In the genomic region with DNA sequence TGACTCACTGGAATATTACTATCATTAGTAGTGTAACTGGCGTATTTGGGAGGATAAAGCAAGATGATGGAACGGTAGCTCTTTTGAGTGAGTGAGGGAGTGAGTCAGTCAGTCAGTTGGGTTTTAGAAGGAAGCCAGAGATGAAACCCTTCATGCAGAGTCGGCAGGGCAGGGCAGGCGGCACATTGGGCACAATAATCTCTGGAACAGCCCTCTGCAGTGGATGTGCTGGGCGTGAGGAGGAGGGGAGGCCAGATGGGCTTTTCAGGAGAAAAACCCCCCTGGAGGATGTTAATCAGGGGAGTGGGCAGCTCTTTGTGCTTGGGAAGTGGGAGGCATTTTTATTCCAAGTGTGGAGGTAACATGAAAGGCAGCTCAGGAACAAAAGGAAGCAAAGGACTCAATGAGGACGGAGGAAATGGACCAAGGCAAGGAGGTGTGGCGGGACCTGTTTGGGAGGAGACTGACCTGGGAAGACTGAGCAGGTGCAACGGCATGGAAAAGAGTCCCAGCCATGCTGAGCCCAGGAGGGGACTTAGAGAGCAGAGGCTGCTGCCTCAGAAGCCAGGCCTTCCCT, we compare ENCODE assay signal across 21 cellular contexts.
DNase-seq lines count a peak whose midpoint lies in the region; ATAC-seq, FAIRE-seq and TF ChIP-seq lines count a peak whose summit lies in the region.
"Had no signal": no experiment of that assay in that cellular context is flagged by ENCODE, and none has a peak within 500 bp of the region (broad histone marks: within the 10 kb centered on the region; RNA-seq: fewer than 3 reads in every experiment).

No MANE protein-coding gene starts in this region.

- H3K27me3 Mint-ChIP-seq in activated T-cell treated with anti-CD3 and anti-CD28 coated beads, Interleukin-2, amount 50 U/mL, for 72 hours (ENCODE audit: low read depth): no peaks in the 10 kb centered on the region
- H3K27me3 Mint-ChIP-seq: activated B cell treated with CpG ODN at 0.5 μM for 24 hours had no signal

- peak; percentile 23 for DNase-seq in DMS53 treated with DMSO at 0.1 percent for 48 hours (lab: John Stamatoyannopoulos, UW; ENCODE audit: unreplicated experiment)
- DNase-seq in bronchial epithelial cell (ENCODE audit: low read depth): peak; percentile 36
- DNase-seq in left kidney (ENCODE audit: low read depth, low spot score): peak; percentile 73
- DNase-seq in A172 (ENCODE audit: low spot score): no peak
- no peak for DNase-seq in activated T-cell treated with anti-CD3 and anti-CD28 coated beads, Interleukin-2, amount 50 U/mL, for 72 hours
- no peak for DNase-seq in esophagus muscularis mucosa (ENCODE audit: extremely low spot score)
- DNase-seq: activated B cell treated with CpG ODN at 0.5 μM for 24 hours; activated naive CD4-positive, alpha-beta T cell; CD8-positive, alpha-beta memory T cell; NCI-H1930; NCI-H774; nucleus accumbens; sigmoid colon; stimulated activated CD4-positive, alpha-beta T cell treated with anti-CD3 and anti-CD28 coated beads, Interleukin-1b, Interleukin-23, amount 100 ng/mL, for 48 hours; T-helper 1 cell had no signal

- peaks cover 0 to 5% of the 10 kb centered on the region in 2 donors for H3K9me3 Mint-ChIP-seq in activated T-cell treated with anti-CD3 and anti-CD28 coated beads, Interleukin-2, amount 50 U/mL, for 72 hours
- H3K9me3 Mint-ChIP-seq: activated B cell treated with CpG ODN at 0.5 μM for 24 hours had no signal

- H3K36me3 ChIP-seq in HUES48 (ENCODE audit: control insufficient read depth, insufficient read depth, low read length) (no peaks in the 10 kb centered on the region), bronchial epithelial cell (ENCODE audit: control insufficient read depth, insufficient read depth, low read length) (no peaks in the 10 kb centered on the region), esophagus muscularis mucosa (no peaks in the 10 kb centered on the region)
- H3K36me3 ChIP-seq: ascending aorta, sigmoid colon had no signal

- TF ChIP-seq EP300 in esophagus muscularis mucosa (IDR thresholded peaks at IDR 0.05): no peak

- no peak overlapping the region for H3K4me3 Mint-ChIP-seq in activated T-cell treated with anti-CD3 and anti-CD28 coated beads, Interleukin-2, amount 50 U/mL, for 72 hours
- H3K4me3 Mint-ChIP-seq: activated B cell treated with CpG ODN at 0.5 μM for 24 hours; CD8-positive, alpha-beta memory T cell had no signal

- peak overlapping the region; percentile 88 for H3K27ac ChIP-seq in HUES48 (ENCODE audit: low read depth, low read length)
- H3K27ac ChIP-seq in esophagus muscularis mucosa (replicated peaks in 1 of 4): no peak overlapping the region
- H3K27ac ChIP-seq: ascending aorta, sigmoid colon had no signal

- no peak overlapping the region for H3K27ac Mint-ChIP-seq in activated T-cell treated with anti-CD3 and anti-CD28 coated beads, Interleukin-2, amount 50 U/mL, for 72 hours

- 86% methylated on average over 8 of the region's 8 CpGs for WGBS in esophagus muscularis mucosa

- ATAC-seq in activated T-cell treated with anti-CD3 and anti-CD28 coated beads, Interleukin-2, amount 50 U/mL, for 72 hours (replicated peaks in 1 of 2): no peak
- ATAC-seq in HG02798 (IDR thresholded peaks at IDR 0.05; ENCODE audit: poor library complexity, unreplicated experiment): no peak

- H3K27me3 ChIP-seq in HUES48 (ENCODE audit: control insufficient read depth, insufficient read depth, low read length): peaks cover 8% of the 10 kb centered on the region; the same call in 1 of the 2 replicates
- peaks cover 1% of the 10 kb centered on the region for H3K27me3 ChIP-seq in bronchial epithelial cell (ENCODE audit: control insufficient read depth, insufficient read depth, low read length)
- no peaks in the 10 kb centered on the region for H3K27me3 ChIP-seq in esophagus muscularis mucosa
- H3K27me3 ChIP-seq: ascending aorta, sigmoid colon had no signal

- H3K9ac ChIP-seq in HUES48 (ENCODE audit: low read depth, low read length): peak overlapping the region; percentile 7; the same call in 1 of the 2 replicates

- FAIRE-seq in bronchial epithelial cell (lab: Jason Lieb, UNC): no peak
- FAIRE-seq: endothelial cell of umbilical vein, G401.6, GM12892 had no signal

- H3K9me3 ChIP-seq in HUES48 (ENCODE audit: control insufficient read depth, insufficient read depth, low read length): no peaks in the 10 kb centered on the region
- H3K9me3 ChIP-seq in esophagus muscularis mucosa: no peaks in the 10 kb centered on the region
- H3K9me3 ChIP-seq: ascending aorta, sigmoid colon had no signal

- intact Hi-C loops in esophagus muscularis mucosa (cut with DNase I): no loop called here

- H3K4me3 ChIP-seq in HUES48 (ENCODE audit: low read depth, low read length) (peak overlapping the region; percentile 25), bronchial epithelial cell (ENCODE audit: low read depth, low read length) (no peak overlapping the region), esophagus muscularis mucosa (no peak overlapping the region)
- H3K4me3 ChIP-seq: ascending aorta, sigmoid colon had no signal

- TF ChIP-seq POLR2A in esophagus muscularis mucosa (IDR thresholded peaks at IDR 0.05; ENCODE audit: low read depth): no peak

- H3K4me1 ChIP-seq in HUES48 (ENCODE audit: control insufficient read depth, insufficient read depth, low read length) (peaks cover 30% of the 10 kb centered on the region), esophagus muscularis mucosa (no peaks in the 10 kb centered on the region)
- H3K4me1 ChIP-seq: ascending aorta, sigmoid colon had no signal

- H3K36me3 Mint-ChIP-seq in activated T-cell treated with anti-CD3 and anti-CD28 coated beads, Interleukin-2, amount 50 U/mL, for 72 hours (ENCODE audit: insufficient read depth in 2 of 2): peaks cover 2 to 5% of the 10 kb centered on the region in 2 donors

- H3K4me1 Mint-ChIP-seq in activated T-cell treated with anti-CD3 and anti-CD28 coated beads, Interleukin-2, amount 50 U/mL, for 72 hours (ENCODE audit: low read depth): peaks cover 34% of the 10 kb centered on the region

- TF ChIP-seq CTCF in bronchial epithelial cell (IDR thresholded peaks at IDR 0.05; ENCODE audit: insufficient read depth, low read length, severe bottlenecking) (no peak), esophagus muscularis mucosa (IDR thresholded peaks at IDR 0.05) (no peak)

Comparison
In these comparisons a context has a peak if more than half of its experiments do, and no peak if none do; other contexts are left out.
1. DNase-seq: peak in DMS53 treated with DMSO at 0.1 percent for 48 hours (single experiment), bronchial epithelial cell (single experiment) and left kidney (single experiment); none in A172 (single experiment), activated T-cell treated with anti-CD3 and anti-CD28 coated beads, Interleukin-2, amount 50 U/mL, for 72 hours (0 of 2) and esophagus muscularis mucosa (single experiment).